ENCODE assay signal across 1 cellular context in genomic region chr5:141657937-141658545, GRCh38.
A peak's percentile ranks its signal among the peaks of the same experiment; 100 is the strongest.
TF ChIP-seq lines count a peak whose summit lies in the region.

No MANE protein-coding gene starts in this region.

TF ChIP-seq in HEK293, 187 proteins besides CTCF, POLR2A, EP300 and RAD21 (continued from another document and continues in another):
- TF ChIP-seq ELK4 (IDR thresholded peaks at IDR 0.05; ENCODE audit: borderline replicate concordance, low read depth, low read length): no peak
- TF ChIP-seq YY2 (tag by site-specific recombination; IDR thresholded peaks at IDR 0.05): peak; percentile 40; the same call in 1 of the 2 replicates
- TF ChIP-seq KLF17 (tag by site-specific recombination; IDR thresholded peaks at IDR 0.05): 0 out of 2 replicates have a peak, but pooled peaks have one; percentile 40
- TF ChIP-seq, protein P1, sequence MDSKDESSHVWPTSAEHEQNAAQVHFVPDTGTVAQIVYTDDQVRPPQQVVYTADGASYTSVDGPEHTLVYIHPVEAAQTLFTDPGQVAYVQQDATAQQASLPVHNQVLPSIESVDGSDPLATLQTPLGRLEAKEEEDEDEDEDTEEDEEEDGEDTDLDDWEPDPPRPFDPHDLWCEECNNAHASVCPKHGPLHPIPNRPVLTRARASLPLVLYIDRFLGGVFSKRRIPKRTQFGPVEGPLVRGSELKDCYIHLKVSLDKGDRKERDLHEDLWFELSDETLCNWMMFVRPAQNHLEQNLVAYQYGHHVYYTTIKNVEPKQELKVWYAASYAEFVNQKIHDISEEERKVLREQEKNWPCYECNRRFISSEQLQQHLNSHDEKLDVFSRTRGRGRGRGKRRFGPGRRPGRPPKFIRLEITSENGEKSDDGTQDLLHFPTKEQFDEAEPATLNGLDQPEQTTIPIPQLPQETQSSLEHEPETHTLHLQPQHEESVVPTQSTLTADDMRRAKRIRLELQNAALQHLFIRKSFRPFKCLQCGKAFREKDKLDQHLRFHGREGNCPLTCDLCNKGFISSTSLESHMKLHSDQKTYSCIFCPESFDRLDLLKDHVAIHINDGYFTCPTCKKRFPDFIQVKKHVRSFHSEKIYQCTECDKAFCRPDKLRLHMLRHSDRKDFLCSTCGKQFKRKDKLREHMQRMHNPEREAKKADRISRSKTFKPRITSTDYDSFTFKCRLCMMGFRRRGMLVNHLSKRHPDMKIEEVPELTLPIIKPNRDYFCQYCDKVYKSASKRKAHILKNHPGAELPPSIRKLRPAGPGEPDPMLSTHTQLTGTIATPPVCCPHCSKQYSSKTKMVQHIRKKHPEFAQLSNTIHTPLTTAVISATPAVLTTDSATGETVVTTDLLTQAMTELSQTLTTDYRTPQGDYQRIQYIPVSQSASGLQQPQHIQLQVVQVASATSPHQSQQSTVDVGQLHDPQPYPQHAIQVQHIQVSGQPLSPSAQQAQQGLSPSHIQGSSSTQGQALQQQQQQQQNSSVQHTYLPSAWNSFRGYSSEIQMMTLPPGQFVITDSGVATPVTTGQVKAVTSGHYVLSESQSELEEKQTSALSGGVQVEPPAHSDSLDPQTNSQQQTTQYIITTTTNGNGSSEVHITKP (tag by site-specific recombination; IDR thresholded peaks at IDR 0.05): 0 out of 2 replicates have a peak, but pooled peaks have one; percentile 16
- 0 out of 2 replicates have a peak, but pooled peaks have one; percentile 63 for TF ChIP-seq ZNF324 (tag by site-specific recombination; IDR thresholded peaks at IDR 0.05)
- TF ChIP-seq, protein P2, sequence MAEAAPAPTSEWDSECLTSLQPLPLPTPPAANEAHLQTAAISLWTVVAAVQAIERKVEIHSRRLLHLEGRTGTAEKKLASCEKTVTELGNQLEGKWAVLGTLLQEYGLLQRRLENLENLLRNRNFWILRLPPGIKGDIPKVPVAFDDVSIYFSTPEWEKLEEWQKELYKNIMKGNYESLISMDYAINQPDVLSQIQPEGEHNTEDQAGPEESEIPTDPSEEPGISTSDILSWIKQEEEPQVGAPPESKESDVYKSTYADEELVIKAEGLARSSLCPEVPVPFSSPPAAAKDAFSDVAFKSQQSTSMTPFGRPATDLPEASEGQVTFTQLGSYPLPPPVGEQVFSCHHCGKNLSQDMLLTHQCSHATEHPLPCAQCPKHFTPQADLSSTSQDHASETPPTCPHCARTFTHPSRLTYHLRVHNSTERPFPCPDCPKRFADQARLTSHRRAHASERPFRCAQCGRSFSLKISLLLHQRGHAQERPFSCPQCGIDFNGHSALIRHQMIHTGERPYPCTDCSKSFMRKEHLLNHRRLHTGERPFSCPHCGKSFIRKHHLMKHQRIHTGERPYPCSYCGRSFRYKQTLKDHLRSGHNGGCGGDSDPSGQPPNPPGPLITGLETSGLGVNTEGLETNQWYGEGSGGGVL (tag by site-specific recombination; IDR thresholded peaks at IDR 0.05): peak; percentile 59; the same call in 1 of the 2 replicates
- TF ChIP-seq ZNF112 (tag by site-specific recombination; IDR thresholded peaks at IDR 0.05): no peak
- TF ChIP-seq, protein P3, sequence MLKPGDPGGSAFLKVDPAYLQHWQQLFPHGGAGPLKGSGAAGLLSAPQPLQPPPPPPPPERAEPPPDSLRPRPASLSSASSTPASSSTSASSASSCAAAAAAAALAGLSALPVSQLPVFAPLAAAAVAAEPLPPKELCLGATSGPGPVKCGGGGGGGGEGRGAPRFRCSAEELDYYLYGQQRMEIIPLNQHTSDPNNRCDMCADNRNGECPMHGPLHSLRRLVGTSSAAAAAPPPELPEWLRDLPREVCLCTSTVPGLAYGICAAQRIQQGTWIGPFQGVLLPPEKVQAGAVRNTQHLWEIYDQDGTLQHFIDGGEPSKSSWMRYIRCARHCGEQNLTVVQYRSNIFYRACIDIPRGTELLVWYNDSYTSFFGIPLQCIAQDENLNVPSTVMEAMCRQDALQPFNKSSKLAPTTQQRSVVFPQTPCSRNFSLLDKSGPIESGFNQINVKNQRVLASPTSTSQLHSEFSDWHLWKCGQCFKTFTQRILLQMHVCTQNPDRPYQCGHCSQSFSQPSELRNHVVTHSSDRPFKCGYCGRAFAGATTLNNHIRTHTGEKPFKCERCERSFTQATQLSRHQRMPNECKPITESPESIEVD (tag by site-specific recombination; IDR thresholded peaks at IDR 0.05): no peak
- peak; percentile 39; the same call in 1 of the 2 replicates for TF ChIP-seq ZNF518A (tag by site-specific recombination; conservative IDR thresholded peaks at IDR 0.05; ENCODE audit: low read depth)
- TF ChIP-seq ZFHX2 (tag by site-specific recombination; conservative IDR thresholded peaks at IDR 0.05): peak; percentile 36; the same call in 1 of the 2 replicates
- peak; percentile 83 for TF ChIP-seq SP7 (tag by site-specific recombination; IDR thresholded peaks at IDR 0.05)
- TF ChIP-seq, protein P4, sequence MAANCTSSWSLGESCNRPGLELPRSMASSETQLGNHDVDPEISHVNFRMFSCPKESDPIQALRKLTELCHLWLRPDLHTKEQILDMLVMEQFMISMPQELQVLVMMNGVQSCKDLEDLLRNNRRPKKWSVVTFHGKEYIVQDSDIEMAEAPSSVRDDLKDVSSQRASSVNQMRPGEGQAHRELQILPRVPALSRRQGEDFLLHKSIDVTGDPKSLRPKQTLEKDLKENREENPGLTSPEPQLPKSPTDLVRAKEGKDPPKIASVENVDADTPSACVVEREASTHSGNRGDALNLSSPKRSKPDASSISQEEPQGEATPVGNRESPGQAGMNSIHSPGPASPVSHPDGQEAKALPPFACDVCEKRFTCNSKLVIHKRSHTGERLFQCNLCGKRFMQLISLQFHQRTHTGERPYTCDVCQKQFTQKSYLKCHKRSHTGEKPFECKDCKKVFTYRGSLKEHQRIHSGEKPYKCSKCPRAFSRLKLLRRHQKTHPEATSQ (tag by site-specific recombination; IDR thresholded peaks at IDR 0.05): peak; percentile 83; the same call in 1 of the 2 replicates
- TF ChIP-seq ZNF558 (tag by site-specific recombination; IDR thresholded peaks at IDR 0.05): peak; percentile 86
- TF ChIP-seq AEBP2 (tag by site-specific recombination; IDR thresholded peaks at IDR 0.05; ENCODE audit: borderline replicate concordance): no peak
- TF ChIP-seq, protein P5, sequence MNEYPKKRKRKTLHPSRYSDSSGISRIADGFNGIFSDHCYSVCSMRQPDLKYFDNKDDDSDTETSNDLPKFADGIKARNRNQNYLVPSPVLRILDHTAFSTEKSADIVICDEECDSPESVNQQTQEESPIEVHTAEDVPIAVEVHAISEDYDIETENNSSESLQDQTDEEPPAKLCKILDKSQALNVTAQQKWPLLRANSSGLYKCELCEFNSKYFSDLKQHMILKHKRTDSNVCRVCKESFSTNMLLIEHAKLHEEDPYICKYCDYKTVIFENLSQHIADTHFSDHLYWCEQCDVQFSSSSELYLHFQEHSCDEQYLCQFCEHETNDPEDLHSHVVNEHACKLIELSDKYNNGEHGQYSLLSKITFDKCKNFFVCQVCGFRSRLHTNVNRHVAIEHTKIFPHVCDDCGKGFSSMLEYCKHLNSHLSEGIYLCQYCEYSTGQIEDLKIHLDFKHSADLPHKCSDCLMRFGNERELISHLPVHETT (tag by site-specific recombination; IDR thresholded peaks at IDR 0.05): peak; percentile 85
- no peak for TF ChIP-seq BCL11B (tag by site-specific recombination; IDR thresholded peaks at IDR 0.05; ENCODE audit: low read depth)
- peak; percentile 61; the same call in 1 of the 2 replicates for TF ChIP-seq ZNF24 (tag by site-specific recombination; IDR thresholded peaks at IDR 0.05)
- TF ChIP-seq, protein P6, sequence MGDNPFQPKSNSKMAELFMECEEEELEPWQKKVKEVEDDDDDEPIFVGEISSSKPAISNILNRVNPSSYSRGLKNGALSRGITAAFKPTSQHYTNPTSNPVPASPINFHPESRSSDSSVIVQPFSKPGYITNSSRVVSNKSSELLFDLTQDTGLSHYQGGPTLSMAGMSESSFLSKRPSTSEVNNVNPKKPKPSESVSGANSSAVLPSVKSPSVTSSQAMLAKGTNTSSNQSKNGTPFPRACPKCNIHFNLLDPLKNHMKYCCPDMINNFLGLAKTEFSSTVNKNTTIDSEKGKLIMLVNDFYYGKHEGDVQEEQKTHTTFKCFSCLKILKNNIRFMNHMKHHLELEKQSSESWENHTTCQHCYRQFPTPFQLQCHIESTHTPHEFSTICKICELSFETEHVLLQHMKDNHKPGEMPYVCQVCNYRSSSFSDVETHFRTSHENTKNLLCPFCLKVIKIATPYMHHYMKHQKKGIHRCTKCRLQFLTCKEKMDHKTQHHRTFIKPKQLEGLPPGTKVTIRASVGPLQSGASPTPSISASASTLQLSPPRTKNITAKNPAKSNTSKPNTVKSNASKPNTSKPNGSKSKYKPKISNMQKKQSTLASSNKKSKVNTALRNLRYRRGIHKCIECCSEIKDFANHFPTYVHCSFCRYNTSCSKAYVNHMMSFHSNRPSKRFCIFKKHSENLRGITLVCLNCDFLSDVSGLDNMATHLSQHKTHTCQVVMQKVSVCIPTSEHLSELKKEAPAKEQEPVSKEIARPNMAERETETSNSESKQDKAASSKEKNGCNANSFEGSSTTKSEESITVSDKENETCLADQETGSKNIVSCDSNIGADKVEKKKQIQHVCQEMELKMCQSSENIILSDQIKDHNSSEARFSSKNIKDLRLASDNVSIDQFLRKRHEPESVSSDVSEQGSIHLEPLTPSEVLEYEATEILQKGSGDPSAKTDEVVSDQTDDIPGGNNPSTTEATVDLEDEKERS (tag by site-specific recombination; IDR thresholded peaks at IDR 0.05): peak; percentile 81
- no peak for TF ChIP-seq SP3 (tag by site-specific recombination; IDR thresholded peaks at IDR 0.05)
- peak; percentile 95 for TF ChIP-seq ZBTB21 (tag by site-specific recombination; IDR thresholded peaks at IDR 0.05)
- TF ChIP-seq ZBTB48 (tag by site-specific recombination; IDR thresholded peaks at IDR 0.05): no peak
- no peak for TF ChIP-seq ZNF776 (tag by site-specific recombination; IDR thresholded peaks at IDR 0.05; ENCODE audit: borderline replicate concordance)
- 0 out of 2 replicates have a peak, but pooled peaks have one; percentile 36 for TF ChIP-seq GLIS2 (tag by site-specific recombination; IDR thresholded peaks at IDR 0.05)
- TF ChIP-seq ZSCAN23 (tag by site-specific recombination; IDR thresholded peaks at IDR 0.05): 0 out of 2 replicates have a peak, but pooled peaks have one; percentile 34
- TF ChIP-seq ZEB2 (tag by site-specific recombination; IDR thresholded peaks at IDR 0.05): peak; percentile 59
